9 cellular contexts compared by ENCODE assay signal in the genomic region with DNA sequence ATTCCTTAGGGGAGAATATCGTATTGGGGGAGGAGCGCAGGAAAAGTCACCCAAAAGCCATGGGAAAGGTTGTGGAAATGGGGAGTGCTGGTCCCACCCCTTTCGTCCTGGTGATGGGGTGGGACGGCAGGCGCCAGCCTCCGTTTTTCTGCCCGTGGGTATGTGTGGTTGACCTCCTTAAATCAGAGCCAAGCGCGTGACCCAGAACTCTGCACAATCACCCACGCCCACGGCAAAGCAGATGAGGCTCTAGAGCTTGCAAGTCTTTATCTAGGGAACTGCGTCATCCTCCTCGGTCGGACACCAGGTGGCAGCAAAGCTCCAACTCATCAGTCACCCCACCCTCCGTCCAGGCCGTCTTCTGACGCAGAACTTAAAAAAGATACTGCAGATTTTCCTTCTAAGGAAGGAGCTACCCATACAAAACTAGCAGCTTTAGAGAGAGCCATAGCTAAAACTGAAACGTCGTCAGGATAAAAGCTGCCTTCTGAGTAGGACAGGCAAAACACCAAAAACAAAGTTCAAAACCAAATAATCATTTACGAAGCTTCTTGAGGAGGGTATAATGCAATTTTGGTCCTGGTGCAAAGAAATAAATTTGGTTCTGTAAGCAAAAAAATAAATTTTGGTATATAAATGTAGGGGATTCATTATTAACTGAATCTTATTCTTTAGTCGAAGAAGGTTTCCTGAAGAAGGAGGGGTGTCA.
A peak's percentile ranks its signal among the peaks of the same experiment; 100 is the strongest.
DNase-seq lines count a peak whose midpoint lies in the region; ATAC-seq, FAIRE-seq and TF ChIP-seq lines count a peak whose summit lies in the region.
"Had no signal": no experiment of that assay in that cellular context is flagged by ENCODE, and none has a peak within 500 bp of the region (broad histone marks: within the 10 kb centered on the region; RNA-seq: fewer than 3 reads in every experiment).

No MANE protein-coding gene starts in this region.

- peak; percentile 62 to 86 for TF ChIP-seq CTCF in endothelial cell of umbilical vein (IDR thresholded peaks at IDR 0.05; ENCODE audit: extremely low read depth in 1 of 2, insufficient read depth in 1 of 2, low read depth in 1 of 2, low read length in 2 of 2)

- intact Hi-C loops in endothelial cell of umbilical vein (cut with micrococcal nuclease) = loop anchor here (1.0 to 5.0 kb wide), 5 partner anchors 97 to 1204 kb away; no protein-coding TSS in a partner anchor

- H3K27ac ChIP-seq in HUES48 (ENCODE audit: low read depth, low read length) = no peak overlapping the region
- no peak overlapping the region for H3K27ac ChIP-seq in endothelial cell of umbilical vein (ENCODE audit: insufficient read depth, low read depth, low read length)

- FAIRE-seq in endothelial cell of umbilical vein (lab: Jason Lieb, UNC) = peak; percentile 85
- FAIRE-seq: endometrium had no signal

- H3K9ac ChIP-seq in HUES48 (ENCODE audit: low read depth, low read length) = peak overlapping the region; percentile 27; the same call in 1 of the 2 replicates
- H3K9ac ChIP-seq in endothelial cell of umbilical vein (replicated peaks; ENCODE audit: extremely low read depth, insufficient read depth, low read length) = no peak overlapping the region

- peak overlapping the region; percentile 59 for H2AFZ ChIP-seq in endothelial cell of umbilical vein (ENCODE audit: low read depth, low read length)

- H3K9me1 ChIP-seq in endothelial cell of umbilical vein (replicated peaks; ENCODE audit: control insufficient read depth, extremely low read depth, insufficient read depth, low read length) = no peaks in the 10 kb centered on the region

- H3K27me3 ChIP-seq in HUES48 (ENCODE audit: control insufficient read depth, insufficient read depth, low read length) (no peaks in the 10 kb centered on the region), endothelial cell of umbilical vein (ENCODE audit: control insufficient read depth in 2 of 2, insufficient read depth in 2 of 2, low read length in 2 of 2) (peaks cover 4 to 16% of the 10 kb centered on the region in 2 experiments)

- H3K4me2 ChIP-seq in endothelial cell of umbilical vein (ENCODE audit: insufficient read depth, low read length) = peak overlapping the region; percentile 4

- dilution Hi-C loops in endothelial cell of umbilical vein (cut with MboI; ENCODE audit: extremely low pct_ligation_motif_present, low sequenced_read_pairs) = no loop called here

- TF ChIP-seq POLR2A in endothelial cell of umbilical vein (IDR thresholded peaks at IDR 0.05; ENCODE audit: low read depth, low read length) = no peak

- DNase-seq in CMK (ENCODE audit: low read depth) (peak; percentile 84), NOMO-1 treated with dmso at 0.1 percent for 144 hours (lab: John Stamatoyannopoulos, UW; ENCODE audit: unreplicated experiment) (peak; percentile 89), endothelial cell of umbilical vein (ENCODE audit: low read depth, low spot score) (peak; percentile 81), middle frontal gyrus (ENCODE audit: extremely low spot score, low spot score) (peak; percentile 84)
- DNase-seq in activated CD8-positive, alpha-beta memory T cell treated with anti-CD3 and anti-CD28 coated beads, Interleukin-2, amount 50 U/mL, for 24 hours (ENCODE audit: extremely low read depth) = peak; percentile 71
- peak; percentile 69 to 77 for DNase-seq in stimulated activated CD8-positive, alpha-beta memory T cell treated with anti-CD3 and anti-CD28 coated beads, Interleukin-4, amount 100 ng/mL, for 1 hour (ENCODE audit: low read depth in 2 of 2, low spot score in 1 of 2)

- peak; percentile 83 for ATAC-seq in GM21381 (IDR thresholded peaks at IDR 0.05; ENCODE audit: unreplicated experiment)

- no peaks in the 10 kb centered on the region for H3K79me2 ChIP-seq in endothelial cell of umbilical vein (ENCODE audit: control insufficient read depth, insufficient read depth, low read length)

- no peaks in the 10 kb centered on the region for H4K20me1 ChIP-seq in endothelial cell of umbilical vein (replicated peaks; ENCODE audit: control insufficient read depth, extremely low read depth, insufficient read depth, low read length)

- no peaks in the 10 kb centered on the region for H3K36me3 ChIP-seq in HUES48 (ENCODE audit: control insufficient read depth, insufficient read depth, low read length)
- H3K36me3 ChIP-seq in endothelial cell of umbilical vein (ENCODE audit: control insufficient read depth in 2 of 2, extremely low read depth in 1 of 2, insufficient read depth in 2 of 2, low read length in 2 of 2) = no peaks in the 10 kb centered on the region

- peak overlapping the region; percentile 54 for H3K4me3 ChIP-seq in HUES48 (ENCODE audit: low read depth, low read length)
- no peak overlapping the region for H3K4me3 ChIP-seq in endothelial cell of umbilical vein (replicated peaks in 1 of 3; ENCODE audit: insufficient read depth in 1 of 3, low read depth in 1 of 3, low read length in 3 of 3)

- BruUV-seq in endothelial cell of umbilical vein (replicated peaks; lab: Mats Ljungman, UMichigan) = no TSS peak

- H3K9me3 ChIP-seq in HUES48 (ENCODE audit: control insufficient read depth, insufficient read depth, low read length) (no peaks in the 10 kb centered on the region), endothelial cell of umbilical vein (replicated peaks; ENCODE audit: control insufficient read depth, insufficient read depth, low read length) (no peaks in the 10 kb centered on the region)

- POLR2A ChIA-PET in endothelial cell of umbilical vein (lab: Charles Lee) = no interaction called here

- CTCF ChIA-PET in endothelial cell of umbilical vein (lab: Charles Lee) = interaction anchor here (0.6 to 3.3 kb wide), 64 partner anchors 9 to 1467 kb away, joined by 3 to 90 read pairs (median 5); a partner anchor contains a TSS

- no peaks in the 10 kb centered on the region for H3K4me1 ChIP-seq in HUES48 (ENCODE audit: control insufficient read depth, insufficient read depth, low read length)
- peaks cover 5% of the 10 kb centered on the region for H3K4me1 ChIP-seq in endothelial cell of umbilical vein (ENCODE audit: control insufficient read depth, extremely low read depth, insufficient read depth, low read length)

TF ChIP-seq in endothelial cell of umbilical vein, 7 proteins besides CTCF, POLR2A, EP300 and RAD21:
- TF ChIP-seq, protein P1, sequence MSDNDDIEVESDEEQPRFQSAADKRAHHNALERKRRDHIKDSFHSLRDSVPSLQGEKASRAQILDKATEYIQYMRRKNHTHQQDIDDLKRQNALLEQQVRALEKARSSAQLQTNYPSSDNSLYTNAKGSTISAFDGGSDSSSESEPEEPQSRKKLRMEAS (IDR thresholded peaks at IDR 0.05; ENCODE audit: insufficient read depth, insufficient read length) = no peak
- peak; percentile 9 for TF ChIP-seq FOS (IDR thresholded peaks at IDR 0.05; ENCODE audit: borderline replicate concordance, insufficient read depth, low read length)
- TF ChIP-seq POLR2AphosphoS5 (IDR thresholded peaks at IDR 0.05; ENCODE audit: insufficient read depth, low read depth, low read length) = no peak
- no peak for TF ChIP-seq GATA2 (IDR thresholded peaks at IDR 0.05; ENCODE audit: insufficient read depth, insufficient read length, low read depth, low read length)
